Comparison of ENCODE assay signal across 10 cellular contexts in genomic region chr1:167517535-167518330, GRCh38. TPM values are rescaled to one million over a fixed set of nuclear protein-coding genes. Genes with fewer than 3 reads are reported as not detected.
DNase-seq lines count a peak whose midpoint lies in the region; ATAC-seq lines count a peak whose summit lies in the region.
"Had no signal": no experiment of that assay in that cellular context is flagged by ENCODE, and none has a peak within 500 bp of the region (broad histone marks: within the 10 kb centered on the region; RNA-seq: fewer than 3 reads in every experiment).

No MANE protein-coding gene starts in this region.

- H3K27ac Mint-ChIP-seq in CD4-positive, alpha-beta memory T cell = peak overlapping the region; percentile 97 to 100 (median 99)
- H3K27ac Mint-ChIP-seq in activated naive CD8-positive, alpha-beta T cell treated with anti-CD3 and anti-CD28 coated beads for 36 hours = peak overlapping the region; percentile 99

- no peaks in the 10 kb centered on the region for H3K9me3 Mint-ChIP-seq in CD4-positive, alpha-beta memory T cell
- H3K9me3 Mint-ChIP-seq in activated naive CD8-positive, alpha-beta T cell treated with anti-CD3 and anti-CD28 coated beads for 36 hours = no peaks in the 10 kb centered on the region

- peak overlapping the region; percentile 95 to 100 (median 99) for H3K4me3 Mint-ChIP-seq in CD4-positive, alpha-beta memory T cell
- H3K4me3 Mint-ChIP-seq in activated naive CD8-positive, alpha-beta T cell treated with anti-CD3 and anti-CD28 coated beads for 36 hours = peak overlapping the region; percentile 93

- H3K27me3 Mint-ChIP-seq in CD4-positive, alpha-beta memory T cell = no peaks in the 10 kb centered on the region
- H3K27me3 Mint-ChIP-seq in activated naive CD8-positive, alpha-beta T cell treated with anti-CD3 and anti-CD28 coated beads for 36 hours = no peaks in the 10 kb centered on the region

- peak overlapping the region; percentile 94 for H3K27ac ChIP-seq in CD4-positive, alpha-beta memory T cell (ENCODE audit: low read depth, low read length)
- H3K27ac ChIP-seq: epithelial cell of prostate had no signal

- no peaks in the 10 kb centered on the region for H3K9me3 ChIP-seq in CD4-positive, alpha-beta memory T cell (ENCODE audit: control insufficient read depth in 1 of 2, low read length in 2 of 2)

- intact Hi-C loops in CD4-positive, alpha-beta memory T cell (cut with micrococcal nuclease) = loop anchor here (1.0 to 5.0 kb wide), 9 partner anchors 9 to 297 kb away; partner anchors contain the start of genes CREG1 and POU2F1

- DNase-seq in CD4-positive, alpha-beta memory T cell = peak; percentile 71 to 94 (median 76)
- DNase-seq in activated CD4-positive, CD25-positive, alpha-beta regulatory T cell (lab: John Stamatoyannopoulos, UW) = peak; percentile 75 to 82 (median 78)
- peak; percentile 94 for DNase-seq in activated naive CD8-positive, alpha-beta T cell treated with anti-CD3 and anti-CD28 coated beads for 36 hours
- DNase-seq in stimulated activated CD4-positive, alpha-beta T cell treated with anti-CD3 and anti-CD28 coated beads, Interleukin-1b, Interleukin-23, amount 100 ng/mL, for 4 hours (ENCODE audit: low read depth in 2 of 2) = peak; percentile 79 to 80
- DNase-seq in LoVo (ENCODE audit: low spot score) (no peak), NCI-H1105 treated with DMSO at 0.1 percent for 48 hours (lab: John Stamatoyannopoulos, UW) (no peak), C1 segment of cervical spinal cord (lab: John Stamatoyannopoulos, UW) (no peak)
- DNase-seq: NCI-H82 had no signal

- ATAC-seq in HG03108 (IDR thresholded peaks at IDR 0.05; ENCODE audit: unreplicated experiment) = no peak

- peaks cover 30 to 52% of the 10 kb centered on the region in 2 donors for H3K36me3 Mint-ChIP-seq in CD4-positive, alpha-beta memory T cell
- H3K36me3 Mint-ChIP-seq in activated naive CD8-positive, alpha-beta T cell treated with anti-CD3 and anti-CD28 coated beads for 36 hours = peaks cover 47% of the 10 kb centered on the region

- peak overlapping the region; percentile 82 to 83 for H3K4me3 ChIP-seq in CD4-positive, alpha-beta memory T cell (ENCODE audit: low read length in 2 of 2)

- H3K4me1 ChIP-seq in CD4-positive, alpha-beta memory T cell (ENCODE audit: insufficient read depth, low read length) = peaks cover 49% of the 10 kb centered on the region

- CTCF ChIA-PET in CD4-positive, alpha-beta memory T cell (lab: Charles Lee; ENCODE audit: partially characterized antibody) = interaction anchor here (0.7 to 8.3 kb wide), 33 partner anchors 9 to 451 kb away, joined by 3 to 146 read pairs (median 7); partner anchors contain the start of genes CREG1 and POU2F1

- H3K36me3 ChIP-seq in CD4-positive, alpha-beta memory T cell (ENCODE audit: insufficient read depth, low read length) = no peaks in the 10 kb centered on the region

- POLR2A ChIA-PET in CD4-positive, alpha-beta memory T cell (lab: Charles Lee; ENCODE audit: partially characterized antibody) = interaction anchor here (0.7 to 7.2 kb wide), 29 partner anchors 8 to 427 kb away, joined by 3 to 236 read pairs (median 9); partner anchors contain the start of genes CREG1, DCAF6, MPC2 and POU2F1

- H3K4me1 Mint-ChIP-seq in CD4-positive, alpha-beta memory T cell = peaks cover 22 to 70% (median 37%) of the 10 kb centered on the region in 4 donors
- peaks cover 24% of the 10 kb centered on the region for H3K4me1 Mint-ChIP-seq in activated naive CD8-positive, alpha-beta T cell treated with anti-CD3 and anti-CD28 coated beads for 36 hours

- H3K27me3 ChIP-seq in CD4-positive, alpha-beta memory T cell (ENCODE audit: insufficient read depth, low read length) = no peaks in the 10 kb centered on the region

RNA-seq across cellular contexts. Expression of gene CD247, which starts 0.6 kb away (rescaled TPM):
- 100 to 1,000 TPM; 340 to 341 TPM for total RNA-seq in CD4-positive, alpha-beta memory T cell
- 100 to 1,000 TPM; 260 to 404 TPM for polyA plus RNA-seq in CD4-positive, alpha-beta memory T cell
- total RNA-seq in activated naive CD8-positive, alpha-beta T cell treated with anti-CD3 and anti-CD28 coated beads for 36 hours = 100 to 1,000 TPM; 166 TPM

RNA-seq across cellular contexts. Expression of gene CREG1, which starts 35.8 kb away (rescaled TPM):
- 10 to 100 TPM; 21.0 to 21.7 TPM for total RNA-seq in CD4-positive, alpha-beta memory T cell
- 10 to 100 TPM; 19.4 to 27.7 TPM for polyA plus RNA-seq in CD4-positive, alpha-beta memory T cell
- total RNA-seq in activated naive CD8-positive, alpha-beta T cell treated with anti-CD3 and anti-CD28 coated beads for 36 hours = 10 to 100 TPM; 11.2 to 11.3 TPM

Comparison
In these comparisons a context has a peak if more than half of its experiments do, and no peak if none do; other contexts are left out.
1. DNase-seq: peak in CD4-positive, alpha-beta memory T cell (5 of 5), activated CD4-positive, CD25-positive, alpha-beta regulatory T cell (4 of 4), activated naive CD8-positive, alpha-beta T cell treated with anti-CD3 and anti-CD28 coated beads for 36 hours (single experiment) and stimulated activated CD4-positive, alpha-beta T cell treated with anti-CD3 and anti-CD28 coated beads, Interleukin-1b, Interleukin-23, amount 100 ng/mL, for 4 hours (2 of 2); none in LoVo (single experiment), NCI-H1105 treated with DMSO at 0.1 percent for 48 hours (single experiment) and C1 segment of cervical spinal cord (0 of 14).